ENCODE assay signal across 22 cellular contexts in genomic region chr4:41890085-41890484, GRCh38. TPM values are rescaled to one million over a fixed set of nuclear protein-coding genes. Genes with fewer than 3 reads are reported as not detected.
DNase-seq lines count a peak whose midpoint lies in the region; ATAC-seq and TF ChIP-seq lines count a peak whose summit lies in the region.
"Had no signal": no experiment of that assay in that cellular context is flagged by ENCODE, and none has a peak within 500 bp of the region (broad histone marks: within the 10 kb centered on the region; RNA-seq: fewer than 3 reads in every experiment).

No MANE protein-coding gene starts in this region.

- H3K36me3 ChIP-seq in GM23248 (ENCODE audit: low read depth) (no peaks in the 10 kb centered on the region), OCI-LY3 (replicated peaks; ENCODE audit: low read depth, low read length) (no peaks in the 10 kb centered on the region)
- H3K36me3 ChIP-seq in CD8-positive, alpha-beta T cell (ENCODE audit: insufficient read depth, low read length): no peaks in the 10 kb centered on the region
- H3K36me3 ChIP-seq: BE2C, BLaER1 had no signal

- no peak overlapping the region for H3K9ac ChIP-seq in GM23248
- H3K9ac ChIP-seq in OCI-LY3 (ENCODE audit: low read length): no peak overlapping the region
- H3K9ac ChIP-seq: BLaER1 had no signal

- H3K27ac ChIP-seq in GM23248: no peak overlapping the region
- H3K27ac ChIP-seq in OCI-LY3 (ENCODE audit: low read length): no peak overlapping the region
- H3K27ac ChIP-seq in CD8-positive, alpha-beta T cell (ENCODE audit: low read depth, low read length): no peak overlapping the region
- H3K27ac ChIP-seq: BLaER1 had no signal

- no peaks in the 10 kb centered on the region for H3K79me2 ChIP-seq in GM23248 (ENCODE audit: insufficient read depth)
- H3K79me2 ChIP-seq in OCI-LY3 (ENCODE audit: low read length): no peaks in the 10 kb centered on the region

- peaks cover 27% of the 10 kb centered on the region for H3K27me3 Mint-ChIP-seq in CD8-positive, alpha-beta T cell (ENCODE audit: low read depth)

- H4K20me1 ChIP-seq in GM23248 (ENCODE audit: insufficient read depth): no peaks in the 10 kb centered on the region
- no peaks in the 10 kb centered on the region for H4K20me1 ChIP-seq in OCI-LY3 (ENCODE audit: insufficient read depth, low read length)
- H4K20me1 ChIP-seq: BLaER1 had no signal

- TF ChIP-seq CTCF in OCI-LY3 (IDR thresholded peaks at IDR 0.05; ENCODE audit: low read depth, low read length) (no peak), fibroblast of mammary gland (conservative IDR thresholded peaks at IDR 0.05; ENCODE audit: control insufficient read depth, insufficient read depth, low read depth, low read length) (no peak)
- TF ChIP-seq CTCF in CD8-positive, alpha-beta T cell (IDR thresholded peaks at IDR 0.05): no peak

- peak; percentile 9 for DNase-seq in EH (ENCODE audit: low read depth)
- DNase-seq in GM23248: peak; percentile 9
- peak; percentile 14 for DNase-seq in fibroblast of mammary gland (ENCODE audit: low read depth)
- DNase-seq in CD8-positive, alpha-beta T cell: no peak
- DNase-seq in NK-92 (lab: John Stamatoyannopoulos, UW; ENCODE audit: unreplicated experiment): no peak
- no peak for DNase-seq in activated CD4-positive, alpha-beta T cell treated with anti-CD3 and anti-CD28 coated beads for 4 hours
- no peak for DNase-seq in T-helper 1 cell
- DNase-seq: 8988T; ACHN; BE2C; C1 segment of cervical spinal cord; Caco-2; Calu3; CD4-positive, alpha-beta memory T cell; CD4-positive, CD25-positive, alpha-beta regulatory T cell; DMS79 treated with DMSO at 0.1 percent for 48 hours; EL; GDM1 had no signal

- H3K36me3 Mint-ChIP-seq in CD8-positive, alpha-beta T cell: no peaks in the 10 kb centered on the region
- H3K36me3 Mint-ChIP-seq: CD14-positive monocyte; CD4-positive, alpha-beta memory T cell; CD4-positive, CD25-positive, alpha-beta regulatory T cell had no signal

- intact Hi-C loops in CD8-positive, alpha-beta T cell (cut with DNase I, micrococcal nuclease): no loop called here

- H3K4me2 ChIP-seq in GM23248 (ENCODE audit: unreplicated experiment) (no peak overlapping the region), OCI-LY3 (ENCODE audit: low read length) (no peak overlapping the region)
- H3K4me2 ChIP-seq: BLaER1 had no signal

- H3K9me3 ChIP-seq in GM23248 (ENCODE audit: low read depth) (no peaks in the 10 kb centered on the region), OCI-LY3 (ENCODE audit: insufficient read depth, low read length) (no peaks in the 10 kb centered on the region)
- H3K9me3 ChIP-seq in CD8-positive, alpha-beta T cell (ENCODE audit: low read length): no peaks in the 10 kb centered on the region
- H3K9me3 ChIP-seq: BE2C, BLaER1, Caco-2 had no signal

- no peak overlapping the region for H3K4me3 Mint-ChIP-seq in CD8-positive, alpha-beta T cell
- H3K4me3 Mint-ChIP-seq: CD14-positive monocyte; CD4-positive, alpha-beta memory T cell; CD4-positive, CD25-positive, alpha-beta regulatory T cell had no signal

- no peaks in the 10 kb centered on the region for H3K4me1 Mint-ChIP-seq in CD8-positive, alpha-beta T cell (ENCODE audit: low read depth)
- H3K4me1 Mint-ChIP-seq: CD4-positive, alpha-beta memory T cell; CD4-positive, CD25-positive, alpha-beta regulatory T cell had no signal

- POLR2A ChIA-PET in CD8-positive, alpha-beta T cell (lab: Charles Lee): no interaction called here

- CTCF ChIA-PET in CD8-positive, alpha-beta T cell (lab: Charles Lee): no interaction called here

- peaks cover 38% of the 10 kb centered on the region for H3K27me3 ChIP-seq in GM23248 (replicated peaks; ENCODE audit: insufficient read depth)
- no peaks in the 10 kb centered on the region; the same call in 1 of the 2 replicates for H3K27me3 ChIP-seq in OCI-LY3 (ENCODE audit: low read depth, low read length)
- H3K27me3 ChIP-seq in CD8-positive, alpha-beta T cell (ENCODE audit: insufficient read depth, low read length): no peaks in the 10 kb centered on the region
- H3K27me3 ChIP-seq: BE2C, BLaER1 had no signal

- H2AFZ ChIP-seq in GM23248 (no peak overlapping the region), OCI-LY3 (ENCODE audit: low read depth, low read length) (0 out of 2 replicates have a peak overlapping the region, but pooled peaks have one; percentile 4)

- no peaks in the 10 kb centered on the region for H3K9me3 Mint-ChIP-seq in CD8-positive, alpha-beta T cell
- H3K9me3 Mint-ChIP-seq: CD4-positive, alpha-beta memory T cell; CD4-positive, CD25-positive, alpha-beta regulatory T cell had no signal

- H3K4me3 ChIP-seq in GM23248 (no peak overlapping the region), OCI-LY3 (ENCODE audit: low read length) (no peak overlapping the region), fibroblast of mammary gland (ENCODE audit: control insufficient read depth, low read depth, low read length) (no peak overlapping the region)
- no peak overlapping the region for H3K4me3 ChIP-seq in CD8-positive, alpha-beta T cell (ENCODE audit: low read depth, low read length)
- H3K4me3 ChIP-seq: BLaER1, GM12878 had no signal

- no peak for ATAC-seq in CD8-positive, alpha-beta T cell
- ATAC-seq: GM12878 had no signal

- no peaks in the 10 kb centered on the region for H3K4me1 ChIP-seq in GM23248 (ENCODE audit: insufficient read depth)
- H3K4me1 ChIP-seq in OCI-LY3 (ENCODE audit: low read length): peaks cover 12% of the 10 kb centered on the region
- H3K4me1 ChIP-seq in CD8-positive, alpha-beta T cell (ENCODE audit: insufficient read depth, low read length): no peaks in the 10 kb centered on the region
- H3K4me1 ChIP-seq: BLaER1, Caco-2 had no signal

- in situ Hi-C loops in GM23248 (cut with MboI): no loop called here

- no peaks in the 10 kb centered on the region for H3K9me2 ChIP-seq in GM23248 (ENCODE audit: insufficient read depth)

- no peak overlapping the region for H3K27ac Mint-ChIP-seq in CD8-positive, alpha-beta T cell
- H3K27ac Mint-ChIP-seq: CD14-positive monocyte; CD4-positive, alpha-beta memory T cell had no signal

- WGBS in GM23248 (ENCODE audit: low coverage in 1 of 2, low lambda C conversion rate in 2 of 2, missing lambda C conversion rate in 2 of 2), 2 experiments: 5 to 8% methylated on average over 2 of the region's 2 CpGs

- H3F3A ChIP-seq in GM23248 (ENCODE audit: insufficient read depth): no peaks in the 10 kb centered on the region

RNA-seq across cellular contexts. Expression of gene TMEM33, which starts 45.1 kb away (rescaled TPM):
- 30.4 and 44.6 TPM in 2 replicates for total RNA-seq in GM23248 (2014; rRNA removed; shearing (Covaris generic))
- 44.0 and 44.6 TPM in 2 replicates for polyA plus RNA-seq in GM23248 (2016; fragmentation: Nextera tagmentation; extraction: Ambion mirVana)
- 10 to 100 TPM; 23.2 to 24.6 TPM for total RNA-seq in CD8-positive, alpha-beta T cell

Comparison
In these comparisons a context has a peak if more than half of its experiments do, and no peak if none do; other contexts are left out.
1. DNase-seq: peak in EH (single experiment), GM23248 (single experiment) and fibroblast of mammary gland (single experiment); none in CD8-positive, alpha-beta T cell (0 of 7), NK-92 (single experiment), activated CD4-positive, alpha-beta T cell treated with anti-CD3 and anti-CD28 coated beads for 4 hours (0 of 2) and T-helper 1 cell (0 of 5).